Comparison of ENCODE assay signal across 8 cellular contexts in genomic region chr2:28395334-28396061, GRCh38. TPM values are rescaled to one million over a fixed set of nuclear protein-coding genes. Genes with fewer than 3 reads are reported as not detected.
DNase-seq lines count a peak whose midpoint lies in the region; ATAC-seq and TF ChIP-seq lines count a peak whose summit lies in the region.

No MANE protein-coding gene starts in this region.

- H3K27me3 ChIP-seq in AG04450 (ENCODE audit: control insufficient read depth, insufficient read depth, low read length), result no peaks in the 10 kb centered on the region
- no peaks in the 10 kb centered on the region for H3K27me3 ChIP-seq in MM.1S (replicated peaks; ENCODE audit: insufficient read depth, low read length)

- no peaks in the 10 kb centered on the region; the same call in 1 of the 2 replicates for H3K9me3 ChIP-seq in AG04450 (ENCODE audit: control insufficient read depth, insufficient read depth, low read length)
- H3K9me3 ChIP-seq in MM.1S (replicated peaks; ENCODE audit: insufficient read depth, low read length), result no peaks in the 10 kb centered on the region
- H3K9me3 ChIP-seq in OCI-LY7 (ENCODE audit: low read length), result no peaks in the 10 kb centered on the region

- no peak for DNase-seq in AG04450 (ENCODE audit: low read depth, low spot score)
- DNase-seq in MM.1S, result no peak
- DNase-seq in cerebellum (ENCODE audit: low spot score), result peak; percentile 18
- DNase-seq in medulla oblongata (ENCODE audit: extremely low spot score), result peak; percentile 48
- no peak for DNase-seq in OCI-LY7 (ENCODE audit: low spot score)
- DNase-seq in SK-N-DZ (ENCODE audit: low spot score), result no peak
- DNase-seq in GM10248 (ENCODE audit: extremely low spot score), result no peak

- peaks cover 25% of the 10 kb centered on the region for H3F3A ChIP-seq in MM.1S (ENCODE audit: insufficient read depth, low read length)

- H3K4me1 ChIP-seq in MM.1S (ENCODE audit: low read length) (peaks cover 3% of the 10 kb centered on the region; the same call in 1 of the 2 replicates), OCI-LY7 (ENCODE audit: insufficient read depth, low read length, poor library complexity, severe bottlenecking) (peaks cover 21% of the 10 kb centered on the region)

- POLR2A ChIA-PET in AG04450 (lab: Yijun Ruan, JAX) (interaction anchor here (1.5 to 1.8 kb wide), 2 partner anchors 95 to 596 kb away, joined by 4 to 17 read pairs; no protein-coding TSS in a partner anchor), OCI-LY7 (lab: Charles Lee) (no interaction called here), GM10248 (lab: Yijun Ruan, JAX) (no interaction called here)

- no peaks in the 10 kb centered on the region for H4K20me1 ChIP-seq in MM.1S (ENCODE audit: insufficient read depth, low read length)
- no peaks in the 10 kb centered on the region for H4K20me1 ChIP-seq in OCI-LY7 (ENCODE audit: insufficient read depth, low read length)

- H3K4me3 ChIP-seq in AG04450 (ENCODE audit: low read depth, low read length) (peak overlapping the region; percentile 74), MM.1S (ENCODE audit: low read length) (no peak overlapping the region), OCI-LY7 (ENCODE audit: low read depth, low read length, poor library complexity, severe bottlenecking) (no peak overlapping the region)

- H2AFZ ChIP-seq in MM.1S (ENCODE audit: low read length) (no peak overlapping the region), OCI-LY7 (ENCODE audit: low read length) (no peak overlapping the region)

- H3K27ac ChIP-seq in AG04450 (ENCODE audit: low read depth, low read length), result peak overlapping the region; percentile 99
- no peak overlapping the region for H3K27ac ChIP-seq in MM.1S (ENCODE audit: low read length)
- H3K27ac ChIP-seq in OCI-LY7 (ENCODE audit: low read depth, low read length, poor library complexity, severe bottlenecking), result no peak overlapping the region

- H3K36me3 ChIP-seq in MM.1S (replicated peaks; ENCODE audit: insufficient read depth, low read length), result no peaks in the 10 kb centered on the region
- no peaks in the 10 kb centered on the region for H3K36me3 ChIP-seq in OCI-LY7 (ENCODE audit: insufficient read depth, low read length)

- no peaks in the 10 kb centered on the region for H3K9me2 ChIP-seq in MM.1S (replicated peaks; ENCODE audit: insufficient read depth, low read length)
- H3K9me2 ChIP-seq in OCI-LY7 (ENCODE audit: insufficient read depth, low read length), result no peaks in the 10 kb centered on the region

- no peak for TF ChIP-seq CTCF in AG04450 (IDR thresholded peaks at IDR 0.05; ENCODE audit: low read depth, low read length)
- no peak for TF ChIP-seq CTCF in MM.1S (IDR thresholded peaks at IDR 0.05; ENCODE audit: low read length)
- no peak for TF ChIP-seq CTCF in OCI-LY7 (conservative IDR thresholded peaks at IDR 0.05; ENCODE audit: low read length)
- TF ChIP-seq CTCF in GM10248 (IDR thresholded peaks at IDR 0.05; ENCODE audit: control extremely low read depth, extremely low read depth, low read depth, missing control alignments), result no peak

- intact Hi-C loops in OCI-LY7 (cut with micrococcal nuclease; ENCODE audit: unreplicated experiment), result no loop called here

- H3K4me2 ChIP-seq in MM.1S (ENCODE audit: low read depth, low read length) (peak overlapping the region; percentile 92; the same call in 1 of the 2 replicates), OCI-LY7 (ENCODE audit: low read length) (no peak overlapping the region)

- CTCF ChIA-PET in AG04450 (lab: Charles Lee) (interaction anchor here (0.7 to 1.5 kb wide), 4 partner anchors 623 to 711 kb away, joined by 3 to 5 read pairs (median 4); no protein-coding TSS in a partner anchor), OCI-LY7 (lab: Charles Lee; ENCODE audit: unreplicated experiment) (no interaction called here), GM10248 (lab: Yijun Ruan, JAX) (interaction anchor here (1.6 to 2.3 kb wide), 4 partner anchors 13 to 692 kb away, joined by 5 to 8 read pairs (median 6); no protein-coding TSS in a partner anchor)

- ATAC-seq in GM18873 (IDR thresholded peaks at IDR 0.05; ENCODE audit: low FRiP score, unreplicated experiment), result no peak

- BruUV-seq in OCI-LY7 (replicated peaks; lab: Mats Ljungman, UMichigan), result no TSS peak

- peaks cover 66% of the 10 kb centered on the region for H3K79me2 ChIP-seq in MM.1S (ENCODE audit: low read length)
- no peaks in the 10 kb centered on the region for H3K79me2 ChIP-seq in OCI-LY7 (ENCODE audit: insufficient read depth, low read depth, low read length)

- H3K9ac ChIP-seq in MM.1S (ENCODE audit: low read length), result no peak overlapping the region

RNA-seq across cellular contexts. Expression of gene FOSL2, which starts 2.8 kb away (rescaled TPM):
- 45.3 and 50.3 TPM in 2 replicates for polyA plus RNA-seq in AG04450 (2011; rRNA removed)
- polyA minus RNA-seq in AG04450 (2011; rRNA and poly(A)+ RNA removed), result 105 and 117 TPM in 2 replicates
- total RNA-seq in cerebellum (5.8 TPM), OCI-LY7 (2022) (0.39 and 1.0 TPM in 2 replicates)
- 0.03 and 0.35 TPM in 2 replicates for total RNA-seq in OCI-LY7 (2014; rRNA removed; shearing (Covaris generic))
- 0.57 and 0.89 TPM in 2 replicates for polyA plus RNA-seq in SK-N-DZ (2014; cell fraction: cytosol; rRNA removed)
- 0.38 and 1.3 TPM in 2 replicates for polyA plus RNA-seq in SK-N-DZ (2014; cell fraction: nucleus; rRNA removed)

Comparison
In these comparisons a context has a peak if more than half of its experiments do, and no peak if none do; other contexts are left out.
1. DNase-seq: peak in cerebellum (single experiment) and medulla oblongata (single experiment); none in AG04450 (single experiment), MM.1S (single experiment), OCI-LY7 (single experiment), SK-N-DZ (single experiment) and GM10248 (single experiment).